40 cellular contexts compared by ENCODE assay signal in genomic region chr5:150912312-150912814, GRCh38.
"Had no signal": no experiment of that assay in that cellular context is flagged by ENCODE, and none has a peak within 500 bp of the region (broad histone marks: within the 10 kb centered on the region; RNA-seq: fewer than 3 reads in every experiment).

No MANE protein-coding gene starts in this region.

- H3K4me1 ChIP-seq: adrenal gland, ascending aorta, body of pancreas, breast epithelium had no signal

- ATAC-seq: activated naive CD4-positive, alpha-beta T cell treated with anti-CD3 and anti-CD28 coated beads, Interleukin-2, amount 50 U/mL, for 72 hours; activated naive CD8-positive, alpha-beta T cell treated with anti-CD3 and anti-CD28 coated beads, Interleukin-2, amount 50 U/mL, for 24 hours; activated T-cell treated with anti-CD3 and anti-CD28 coated beads, Interleukin-2, amount 50 U/mL, for 4 hours; activated T-cell treated with anti-CD3 and anti-CD28 coated beads, Interleukin-2, amount 50 U/mL, for 72 hours; activated T-helper 17 cell treated with anti-CD3 and anti-CD28 coated beads, Interleukin-2, amount 50 U/mL, for 72 hours; body of pancreas had no signal

- H3K27me3 Mint-ChIP-seq: activated naive CD4-positive, alpha-beta T cell treated with anti-CD3 and anti-CD28 coated beads, Interleukin-2, amount 10 ng/mL, durations not matched to agents 7 days and 5 days; activated naive CD8-positive, alpha-beta T cell treated with anti-CD3 and anti-CD28 coated beads for 36 hours; activated T-helper 17 cell treated with anti-CD3 and anti-CD28 coated beads, Interleukin-2, amount 50 U/mL, for 72 hours had no signal

- H3K36me3 ChIP-seq: adrenal gland, ascending aorta, brain microvascular endothelial cell, breast epithelium, cardiac muscle cell had no signal

- FAIRE-seq: astrocyte, bronchial epithelial cell had no signal

- H3K27ac ChIP-seq: adrenal gland, ascending aorta, body of pancreas, brain microvascular endothelial cell, breast epithelium, cardiac muscle cell had no signal

- H3K27ac Mint-ChIP-seq: activated naive CD4-positive, alpha-beta T cell treated with anti-CD3 and anti-CD28 coated beads for 36 hours; activated naive CD4-positive, alpha-beta T cell treated with anti-CD3 and anti-CD28 coated beads, Interleukin-2, amount 10 ng/mL, durations not matched to agents 7 days and 5 days; activated naive CD4-positive, alpha-beta T cell treated with anti-CD3 and anti-CD28 coated beads, Interleukin-2, amount 50 U/mL, for 24 hours; activated naive CD4-positive, alpha-beta T cell treated with anti-CD3 and anti-CD28 coated beads, Interleukin-2, amount 50 U/mL, for 72 hours; activated naive CD8-positive, alpha-beta T cell; activated naive CD8-positive, alpha-beta T cell treated with anti-CD3 and anti-CD28 coated beads for 36 hours; activated naive CD8-positive, alpha-beta T cell treated with anti-CD3 and anti-CD28 coated beads, Interleukin-2, amount 10 ng/mL, durations not matched to agents 7 days and 5 days; activated naive CD8-positive, alpha-beta T cell treated with anti-CD3 and anti-CD28 coated beads, Interleukin-2, amount 50 U/mL, for 24 hours; activated T-cell treated with anti-CD3 and anti-CD28 coated beads, Interleukin-2, amount 50 U/mL, for 24 hours; activated T-cell treated with anti-CD3 and anti-CD28 coated beads, Interleukin-2, amount 50 U/mL, for 72 hours; activated T-helper 1 cell treated with anti-CD3 and anti-CD28 coated beads, Interleukin-12 subunit alpha, Interleukin-12 subunit beta, Interleukin-2, Interleukin-4 antibody, amounts not matched to agents 30 ng/mL and 10 ng/mL and 1 ng/mL, durations not matched to agents 14 hours and 24 hours and 36 hours; activated T-helper 17 cell treated with anti-CD3 and anti-CD28 coated beads, Interleukin-2, amount 50 U/mL, for 72 hours; activated T-helper 2 cell treated with anti-CD3 and anti-CD28 coated beads, Interferon-gamma antibody, Interleukin-2, Interleukin-4, amounts not matched to agents 10 μg/mL and 5 μg/mL and 100 μg/mL, durations not matched to agents 14 hours and 24 hours and 36 hours; brain had no signal

- H3K4me3 Mint-ChIP-seq: activated naive CD4-positive, alpha-beta T cell treated with anti-CD3 and anti-CD28 coated beads for 36 hours; activated naive CD4-positive, alpha-beta T cell treated with anti-CD3 and anti-CD28 coated beads, Interleukin-2, amount 10 ng/mL, durations not matched to agents 7 days and 5 days; activated naive CD4-positive, alpha-beta T cell treated with anti-CD3 and anti-CD28 coated beads, Interleukin-2, amount 50 U/mL, for 24 hours; activated naive CD8-positive, alpha-beta T cell; activated naive CD8-positive, alpha-beta T cell treated with anti-CD3 and anti-CD28 coated beads for 36 hours; activated naive CD8-positive, alpha-beta T cell treated with anti-CD3 and anti-CD28 coated beads, Interleukin-2, amount 10 ng/mL, durations not matched to agents 7 days and 5 days; activated naive CD8-positive, alpha-beta T cell treated with anti-CD3 and anti-CD28 coated beads, Interleukin-2, amount 50 U/mL, for 24 hours; activated T-cell treated with anti-CD3 and anti-CD28 coated beads, Interleukin-2, amount 50 U/mL, for 24 hours; activated T-cell treated with anti-CD3 and anti-CD28 coated beads, Interleukin-2, amount 50 U/mL, for 4 hours; activated T-cell treated with anti-CD3 and anti-CD28 coated beads, Interleukin-2, amount 50 U/mL, for 72 hours; activated T-helper 1 cell treated with anti-CD3 and anti-CD28 coated beads, Interleukin-12 subunit alpha, Interleukin-12 subunit beta, Interleukin-2, Interleukin-4 antibody, amounts not matched to agents 30 ng/mL and 10 ng/mL and 1 ng/mL, durations not matched to agents 14 hours and 24 hours and 36 hours; activated T-helper 17 cell treated with anti-CD3 and anti-CD28 coated beads, Interleukin-2, amount 50 U/mL, for 72 hours; brain; central memory CD8-positive, alpha-beta T cell had no signal

- H3K27me3 ChIP-seq: adrenal gland, ascending aorta, body of pancreas, brain microvascular endothelial cell, breast epithelium, cardiac muscle cell had no signal

- DNase-seq: activated effector memory CD4-positive, alpha-beta T cell treated with anti-CD3 and anti-CD28 coated beads, Interleukin-2, amount 50 U/mL, for 16 hours; activated effector memory CD4-positive, alpha-beta T cell treated with Interleukin-2 at 50 U/mL for 16 hours; activated gamma-delta T cell; activated gamma-delta T cell treated with Interleukin-2 at 50 U/mL for 16 hours; activated naive CD4-positive, alpha-beta T cell; activated naive CD4-positive, alpha-beta T cell treated with anti-CD3 and anti-CD28 coated beads for 36 hours; activated naive CD4-positive, alpha-beta T cell treated with anti-CD3 and anti-CD28 coated beads, Interleukin-2, amount 10 ng/mL, durations not matched to agents 7 days and 5 days; activated naive CD4-positive, alpha-beta T cell treated with anti-CD3 and anti-CD28 coated beads, Interleukin-2, amount 50 U/mL, for 16 hours; activated naive CD4-positive, alpha-beta T cell treated with Interleukin-2 at 50 U/mL for 16 hours; activated naive CD8-positive, alpha-beta T cell treated with anti-CD3 and anti-CD28 coated beads for 36 hours; activated naive CD8-positive, alpha-beta T cell treated with anti-CD3 and anti-CD28 coated beads, Interleukin-2, amount 10 ng/mL, durations not matched to agents 7 days and 5 days; activated naive CD8-positive, alpha-beta T cell treated with anti-CD3 and anti-CD28 coated beads, Interleukin-2, amount 50 U/mL, for 24 hours; activated T-cell treated with anti-CD3 and anti-CD28 coated beads, Interleukin-2, amount 50 U/mL, for 1 hour; activated T-cell treated with anti-CD3 and anti-CD28 coated beads, Interleukin-2, amount 50 U/mL, for 24 hours; activated T-cell treated with anti-CD3 and anti-CD28 coated beads, Interleukin-2, amount 50 U/mL, for 4 hours; activated T-cell treated with anti-CD3 and anti-CD28 coated beads, Interleukin-2, amount 50 U/mL, for 48 hours; activated T-cell treated with anti-CD3 and anti-CD28 coated beads, Interleukin-2, amount 50 U/mL, for 72 hours; adrenal gland; amniotic stem cell; amygdala; anterior cingulate cortex; aorta; body of pancreas; brain microvascular endothelial cell; caudate nucleus; central memory CD4-positive, alpha-beta T cell; cerebellar nuclear complex had no signal

- H3K4me1 Mint-ChIP-seq: activated naive CD4-positive, alpha-beta T cell treated with anti-CD3 and anti-CD28 coated beads, Interleukin-2, amount 10 ng/mL, durations not matched to agents 7 days and 5 days; activated naive CD4-positive, alpha-beta T cell treated with anti-CD3 and anti-CD28 coated beads, Interleukin-2, amount 50 U/mL, for 24 hours; activated naive CD8-positive, alpha-beta T cell treated with anti-CD3 and anti-CD28 coated beads for 36 hours; activated naive CD8-positive, alpha-beta T cell treated with anti-CD3 and anti-CD28 coated beads, Interleukin-2, amount 10 ng/mL, durations not matched to agents 7 days and 5 days; activated naive CD8-positive, alpha-beta T cell treated with anti-CD3 and anti-CD28 coated beads, Interleukin-2, amount 50 U/mL, for 24 hours; activated T-helper 17 cell treated with anti-CD3 and anti-CD28 coated beads, Interleukin-2, amount 50 U/mL, for 72 hours; brain; central memory CD8-positive, alpha-beta T cell had no signal

- H3K4me3 ChIP-seq: adrenal gland, ascending aorta, body of pancreas, breast epithelium, cardiac muscle cell had no signal

- H3K36me3 Mint-ChIP-seq: activated naive CD4-positive, alpha-beta T cell treated with anti-CD3 and anti-CD28 coated beads, Interleukin-2, amount 10 ng/mL, durations not matched to agents 7 days and 5 days; activated naive CD8-positive, alpha-beta T cell treated with anti-CD3 and anti-CD28 coated beads, Interleukin-2, amount 10 ng/mL, durations not matched to agents 7 days and 5 days; brain had no signal
